ENCODE assay signal across 10 cellular contexts in the genomic region with DNA sequence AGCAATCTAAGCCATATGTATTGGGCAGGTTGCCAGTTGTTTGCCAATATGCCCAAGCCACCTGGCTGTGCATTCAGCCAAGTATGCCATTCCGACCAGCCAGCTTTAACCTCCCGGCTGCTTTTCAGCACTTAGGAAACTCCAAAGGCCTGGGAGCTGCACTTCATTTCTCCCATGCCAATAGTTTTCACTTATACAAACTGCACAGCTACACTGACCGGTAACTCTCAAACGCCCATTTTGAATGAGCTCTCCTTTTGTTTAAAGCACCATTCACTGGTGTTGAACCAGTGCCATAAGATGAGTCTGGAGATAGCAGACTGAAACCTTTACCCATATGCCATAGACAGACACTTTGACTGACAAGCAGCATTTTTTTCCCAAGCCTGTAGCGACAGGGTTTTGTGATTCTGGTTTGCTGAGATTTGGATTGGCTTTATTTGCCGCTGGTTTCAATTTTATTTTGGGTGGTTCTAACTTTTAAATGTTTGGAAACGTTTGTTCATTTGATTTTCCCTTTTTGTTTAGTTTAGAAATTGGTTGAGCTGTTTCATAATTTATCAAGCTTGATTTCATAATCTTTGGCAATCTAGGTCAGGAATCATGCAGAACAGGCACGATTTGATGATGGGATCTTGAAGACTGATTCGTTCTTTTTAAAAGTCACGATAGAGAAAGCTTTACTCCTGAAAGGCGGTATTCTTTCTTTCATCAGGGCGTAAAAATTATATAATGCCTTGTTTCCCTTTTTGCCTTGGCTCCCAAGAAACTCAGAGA.
DNase-seq lines count a peak whose midpoint lies in the region; ATAC-seq and TF ChIP-seq lines count a peak whose summit lies in the region.
"Had no signal": no experiment of that assay in that cellular context is flagged by ENCODE, and none has a peak within 500 bp of the region (broad histone marks: within the 10 kb centered on the region; RNA-seq: fewer than 3 reads in every experiment).

No MANE protein-coding gene starts in this region.

- intact Hi-C loops in Right ventricle myocardium inferior (cut with DNase I) = no loop called here
- intact Hi-C loops in cardiac septum (cut with DNase I) = no loop called here
- intact Hi-C loops in left colon (cut with DNase I, micrococcal nuclease) = no loop called here

- no peak for TF ChIP-seq CTCF in VCaP (conservative IDR thresholded peaks at IDR 0.05)

- DNase-seq in Right ventricle myocardium inferior (ENCODE audit: missing footprints) = no peak
- no peak for DNase-seq in cardiac septum (ENCODE audit: low spot score)
- DNase-seq in left colon = peak; percentile 42 to 47
- DNase-seq in activated naive CD4-positive, alpha-beta T cell treated with anti-CD3 and anti-CD28 coated beads, Interleukin-2, amount 50 U/mL, for 72 hours (ENCODE audit: low spot score in 2 of 2) = no peak

- H3K9me3 Mint-ChIP-seq in activated naive CD4-positive, alpha-beta T cell treated with anti-CD3 and anti-CD28 coated beads, Interleukin-2, amount 50 U/mL, for 72 hours = no peaks in the 10 kb centered on the region
- H3K9me3 Mint-ChIP-seq: dendritic cell treated with granulocyte-macrophage colony-stimulating factor and Interleukin-4, amounts not matched to agents 40 ng/mL and 50 ng/mL, for 4 days; stimulated activated naive CD8-positive, alpha-beta T cell treated with anti-CD3 and anti-CD28 coated beads, Interleukin-15, Interleukin-2, amounts not matched to agents 100 ng/mL and 50 ng/mL, for 24 hours had no signal

- no peaks in the 10 kb centered on the region for H3K36me3 Mint-ChIP-seq in activated naive CD4-positive, alpha-beta T cell treated with anti-CD3 and anti-CD28 coated beads, Interleukin-2, amount 50 U/mL, for 72 hours

- no peak overlapping the region for H3K27ac Mint-ChIP-seq in activated naive CD4-positive, alpha-beta T cell treated with anti-CD3 and anti-CD28 coated beads, Interleukin-2, amount 50 U/mL, for 72 hours
- H3K27ac Mint-ChIP-seq: dendritic cell treated with granulocyte-macrophage colony-stimulating factor and Interleukin-4, amounts not matched to agents 40 ng/mL and 50 ng/mL, for 4 days; stimulated activated naive CD8-positive, alpha-beta T cell treated with anti-CD3 and anti-CD28 coated beads, Interleukin-15, Interleukin-2, amounts not matched to agents 100 ng/mL and 50 ng/mL, for 24 hours had no signal

- H3K27ac ChIP-seq in VCaP = peak overlapping the region; percentile 18; the same call in 1 of the 2 replicates

- peak; percentile 33 for ATAC-seq in Right ventricle myocardium inferior
- peak; percentile 62 for ATAC-seq in left colon
- no peak for ATAC-seq in HG02970 (IDR thresholded peaks at IDR 0.05; ENCODE audit: low FRiP score, unreplicated experiment)
- no peak for ATAC-seq in activated naive CD4-positive, alpha-beta T cell treated with anti-CD3 and anti-CD28 coated beads, Interleukin-2, amount 50 U/mL, for 72 hours
- ATAC-seq in GM21423 (IDR thresholded peaks at IDR 0.05; ENCODE audit: unreplicated experiment) = no peak
- ATAC-seq in GM19452 (IDR thresholded peaks at IDR 0.05; ENCODE audit: unreplicated experiment) = no peak

Comparison
In these comparisons a context has a peak if more than half of its experiments do, and no peak if none do; other contexts are left out.
1. ATAC-seq: peak in Right ventricle myocardium inferior (single experiment) and left colon (single experiment); none in HG02970 (single experiment), activated naive CD4-positive, alpha-beta T cell treated with anti-CD3 and anti-CD28 coated beads, Interleukin-2, amount 50 U/mL, for 72 hours (0 of 2), GM21423 (single experiment) and GM19452 (single experiment).
2. DNase-seq: peak in left colon (2 of 2); none in Right ventricle myocardium inferior (single experiment), cardiac septum (single experiment) and activated naive CD4-positive, alpha-beta T cell treated with anti-CD3 and anti-CD28 coated beads, Interleukin-2, amount 50 U/mL, for 72 hours (0 of 2).